In the genomic region with DNA sequence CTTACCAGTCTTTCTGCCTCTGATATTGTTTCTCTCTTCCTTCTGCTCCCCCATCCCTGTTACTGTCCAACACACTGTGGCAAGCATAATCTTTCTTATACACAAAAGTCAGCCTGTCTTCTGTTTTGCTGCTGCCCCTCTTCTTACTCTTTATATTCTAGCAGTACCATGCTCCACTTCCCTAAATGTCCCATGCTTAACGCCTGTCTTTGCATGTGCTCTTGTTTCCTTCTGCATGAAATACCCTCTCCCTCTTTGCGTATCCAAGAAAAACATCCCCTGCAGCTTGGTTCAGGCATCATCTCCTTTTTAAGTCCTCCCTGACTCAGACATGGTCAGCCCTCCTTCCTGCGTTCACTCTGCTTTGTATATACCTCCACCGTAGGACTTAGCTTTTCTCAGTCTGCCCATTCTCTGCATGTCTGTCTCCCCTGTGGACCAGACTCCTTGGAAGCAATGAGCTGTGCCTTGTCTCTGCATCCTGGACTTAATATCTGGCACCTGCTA, we compare ENCODE assay signal across 2 cellular contexts.
TF ChIP-seq lines count a peak whose summit lies in the region.

No MANE protein-coding gene starts in this region.

TF ChIP-seq in GM23338, 12 proteins besides CTCF, POLR2A, EP300 and RAD21 (continues in another document):
- TF ChIP-seq, protein P1, sequence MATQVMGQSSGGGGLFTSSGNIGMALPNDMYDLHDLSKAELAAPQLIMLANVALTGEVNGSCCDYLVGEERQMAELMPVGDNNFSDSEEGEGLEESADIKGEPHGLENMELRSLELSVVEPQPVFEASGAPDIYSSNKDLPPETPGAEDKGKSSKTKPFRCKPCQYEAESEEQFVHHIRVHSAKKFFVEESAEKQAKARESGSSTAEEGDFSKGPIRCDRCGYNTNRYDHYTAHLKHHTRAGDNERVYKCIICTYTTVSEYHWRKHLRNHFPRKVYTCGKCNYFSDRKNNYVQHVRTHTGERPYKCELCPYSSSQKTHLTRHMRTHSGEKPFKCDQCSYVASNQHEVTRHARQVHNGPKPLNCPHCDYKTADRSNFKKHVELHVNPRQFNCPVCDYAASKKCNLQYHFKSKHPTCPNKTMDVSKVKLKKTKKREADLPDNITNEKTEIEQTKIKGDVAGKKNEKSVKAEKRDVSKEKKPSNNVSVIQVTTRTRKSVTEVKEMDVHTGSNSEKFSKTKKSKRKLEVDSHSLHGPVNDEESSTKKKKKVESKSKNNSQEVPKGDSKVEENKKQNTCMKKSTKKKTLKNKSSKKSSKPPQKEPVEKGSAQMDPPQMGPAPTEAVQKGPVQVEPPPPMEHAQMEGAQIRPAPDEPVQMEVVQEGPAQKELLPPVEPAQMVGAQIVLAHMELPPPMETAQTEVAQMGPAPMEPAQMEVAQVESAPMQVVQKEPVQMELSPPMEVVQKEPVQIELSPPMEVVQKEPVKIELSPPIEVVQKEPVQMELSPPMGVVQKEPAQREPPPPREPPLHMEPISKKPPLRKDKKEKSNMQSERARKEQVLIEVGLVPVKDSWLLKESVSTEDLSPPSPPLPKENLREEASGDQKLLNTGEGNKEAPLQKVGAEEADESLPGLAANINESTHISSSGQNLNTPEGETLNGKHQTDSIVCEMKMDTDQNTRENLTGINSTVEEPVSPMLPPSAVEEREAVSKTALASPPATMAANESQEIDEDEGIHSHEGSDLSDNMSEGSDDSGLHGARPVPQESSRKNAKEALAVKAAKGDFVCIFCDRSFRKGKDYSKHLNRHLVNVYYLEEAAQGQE (IDR thresholded peaks at IDR 0.05; ENCODE audit: unreplicated experiment), result no peak
- TF ChIP-seq, protein P2, sequence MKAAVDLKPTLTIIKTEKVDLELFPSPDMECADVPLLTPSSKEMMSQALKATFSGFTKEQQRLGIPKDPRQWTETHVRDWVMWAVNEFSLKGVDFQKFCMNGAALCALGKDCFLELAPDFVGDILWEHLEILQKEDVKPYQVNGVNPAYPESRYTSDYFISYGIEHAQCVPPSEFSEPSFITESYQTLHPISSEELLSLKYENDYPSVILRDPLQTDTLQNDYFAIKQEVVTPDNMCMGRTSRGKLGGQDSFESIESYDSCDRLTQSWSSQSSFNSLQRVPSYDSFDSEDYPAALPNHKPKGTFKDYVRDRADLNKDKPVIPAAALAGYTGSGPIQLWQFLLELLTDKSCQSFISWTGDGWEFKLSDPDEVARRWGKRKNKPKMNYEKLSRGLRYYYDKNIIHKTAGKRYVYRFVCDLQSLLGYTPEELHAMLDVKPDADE (IDR thresholded peaks at IDR 0.05), result no peak
- TF ChIP-seq NANOG (IDR thresholded peaks at IDR 0.05; ENCODE audit: borderline replicate concordance) (no peak), CREB1 (CRISPR knock-in tag; IDR thresholded peaks at IDR 0.05; ENCODE audit: low read depth) (no peak), POLR2AphosphoS5 (IDR thresholded peaks at IDR 0.05; ENCODE audit: low read depth) (no peak), ZNF331 (CRISPR knock-in tag; IDR thresholded peaks at IDR 0.05; ENCODE audit: low read depth) (no peak), EZH2phosphoT487 (IDR thresholded peaks at IDR 0.05; ENCODE audit: unreplicated experiment) (no peak), JUNB (IDR thresholded peaks at IDR 0.05; ENCODE audit: unreplicated experiment) (no peak), STAT1 (IDR thresholded peaks at IDR 0.05; ENCODE audit: unreplicated experiment) (no peak), ZNF114 (CRISPR knock-in tag; IDR thresholded peaks at IDR 0.05) (no peak), EZH2 (IDR thresholded peaks at IDR 0.05; ENCODE audit: low read depth, unreplicated experiment) (no peak)

TF ChIP-seq in WTC11, 78 proteins besides CTCF, POLR2A, EP300 and RAD21 (continued from another document):
- TF ChIP-seq, protein P3, sequence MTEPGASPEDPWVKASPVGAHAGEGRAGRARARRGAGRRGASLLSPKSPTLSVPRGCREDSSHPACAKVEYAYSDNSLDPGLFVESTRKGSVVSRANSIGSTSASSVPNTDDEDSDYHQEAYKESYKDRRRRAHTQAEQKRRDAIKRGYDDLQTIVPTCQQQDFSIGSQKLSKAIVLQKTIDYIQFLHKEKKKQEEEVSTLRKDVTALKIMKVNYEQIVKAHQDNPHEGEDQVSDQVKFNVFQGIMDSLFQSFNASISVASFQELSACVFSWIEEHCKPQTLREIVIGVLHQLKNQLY (CRISPR knock-in tag; IDR thresholded peaks at IDR 0.05), result no peak
- TF ChIP-seq RORB (CRISPR knock-in tag; IDR thresholded peaks at IDR 0.05), result no peak
- TF ChIP-seq TEAD1 (CRISPR knock-in tag; IDR thresholded peaks at IDR 0.05), result no peak
- TF ChIP-seq JUN (CRISPR knock-in tag; IDR thresholded peaks at IDR 0.05), result no peak
- TF ChIP-seq ZNF138 (CRISPR knock-in tag; conservative IDR thresholded peaks at IDR 0.05), result no peak
- no peak for TF ChIP-seq NFYB (CRISPR knock-in tag; conservative IDR thresholded peaks at IDR 0.05; ENCODE audit: low read depth)
- no peak for TF ChIP-seq ZBTB21 (CRISPR knock-in tag; IDR thresholded peaks at IDR 0.05; ENCODE audit: borderline replicate concordance)
- TF ChIP-seq, protein P4, sequence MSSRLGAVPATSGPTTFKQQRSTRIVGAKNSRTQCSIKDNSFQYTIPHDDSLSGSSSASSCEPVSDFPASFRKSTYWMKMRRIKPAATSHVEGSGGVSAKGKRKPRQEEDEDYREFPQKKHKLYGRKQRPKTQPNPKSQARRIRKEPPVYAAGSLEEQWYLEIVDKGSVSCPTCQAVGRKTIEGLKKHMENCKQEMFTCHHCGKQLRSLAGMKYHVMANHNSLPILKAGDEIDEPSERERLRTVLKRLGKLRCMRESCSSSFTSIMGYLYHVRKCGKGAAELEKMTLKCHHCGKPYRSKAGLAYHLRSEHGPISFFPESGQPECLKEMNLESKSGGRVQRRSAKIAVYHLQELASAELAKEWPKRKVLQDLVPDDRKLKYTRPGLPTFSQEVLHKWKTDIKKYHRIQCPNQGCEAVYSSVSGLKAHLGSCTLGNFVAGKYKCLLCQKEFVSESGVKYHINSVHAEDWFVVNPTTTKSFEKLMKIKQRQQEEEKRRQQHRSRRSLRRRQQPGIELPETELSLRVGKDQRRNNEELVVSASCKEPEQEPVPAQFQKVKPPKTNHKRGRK (CRISPR knock-in tag; IDR thresholded peaks at IDR 0.05; ENCODE audit: borderline replicate concordance), result no peak
- TF ChIP-seq, protein P5, sequence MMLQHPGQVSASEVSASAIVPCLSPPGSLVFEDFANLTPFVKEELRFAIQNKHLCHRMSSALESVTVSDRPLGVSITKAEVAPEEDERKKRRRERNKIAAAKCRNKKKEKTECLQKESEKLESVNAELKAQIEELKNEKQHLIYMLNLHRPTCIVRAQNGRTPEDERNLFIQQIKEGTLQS (CRISPR knock-in tag; conservative IDR thresholded peaks at IDR 0.05), result no peak
- TF ChIP-seq, protein P6, sequence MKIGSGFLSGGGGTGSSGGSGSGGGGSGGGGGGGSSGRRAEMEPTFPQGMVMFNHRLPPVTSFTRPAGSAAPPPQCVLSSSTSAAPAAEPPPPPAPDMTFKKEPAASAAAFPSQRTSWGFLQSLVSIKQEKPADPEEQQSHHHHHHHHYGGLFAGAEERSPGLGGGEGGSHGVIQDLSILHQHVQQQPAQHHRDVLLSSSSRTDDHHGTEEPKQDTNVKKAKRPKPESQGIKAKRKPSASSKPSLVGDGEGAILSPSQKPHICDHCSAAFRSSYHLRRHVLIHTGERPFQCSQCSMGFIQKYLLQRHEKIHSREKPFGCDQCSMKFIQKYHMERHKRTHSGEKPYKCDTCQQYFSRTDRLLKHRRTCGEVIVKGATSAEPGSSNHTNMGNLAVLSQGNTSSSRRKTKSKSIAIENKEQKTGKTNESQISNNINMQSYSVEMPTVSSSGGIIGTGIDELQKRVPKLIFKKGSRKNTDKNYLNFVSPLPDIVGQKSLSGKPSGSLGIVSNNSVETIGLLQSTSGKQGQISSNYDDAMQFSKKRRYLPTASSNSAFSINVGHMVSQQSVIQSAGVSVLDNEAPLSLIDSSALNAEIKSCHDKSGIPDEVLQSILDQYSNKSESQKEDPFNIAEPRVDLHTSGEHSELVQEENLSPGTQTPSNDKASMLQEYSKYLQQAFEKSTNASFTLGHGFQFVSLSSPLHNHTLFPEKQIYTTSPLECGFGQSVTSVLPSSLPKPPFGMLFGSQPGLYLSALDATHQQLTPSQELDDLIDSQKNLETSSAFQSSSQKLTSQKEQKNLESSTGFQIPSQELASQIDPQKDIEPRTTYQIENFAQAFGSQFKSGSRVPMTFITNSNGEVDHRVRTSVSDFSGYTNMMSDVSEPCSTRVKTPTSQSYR (CRISPR knock-in tag; IDR thresholded peaks at IDR 0.05), result no peak
- TF ChIP-seq, protein P7, sequence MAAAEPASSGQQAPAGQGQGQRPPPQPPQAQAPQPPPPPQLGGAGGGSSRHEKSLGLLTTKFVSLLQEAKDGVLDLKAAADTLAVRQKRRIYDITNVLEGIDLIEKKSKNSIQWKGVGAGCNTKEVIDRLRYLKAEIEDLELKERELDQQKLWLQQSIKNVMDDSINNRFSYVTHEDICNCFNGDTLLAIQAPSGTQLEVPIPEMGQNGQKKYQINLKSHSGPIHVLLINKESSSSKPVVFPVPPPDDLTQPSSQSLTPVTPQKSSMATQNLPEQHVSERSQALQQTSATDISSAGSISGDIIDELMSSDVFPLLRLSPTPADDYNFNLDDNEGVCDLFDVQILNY (CRISPR knock-in tag; IDR thresholded peaks at IDR 0.05), result no peak
TF ChIP-seq in WTC11: peak in this region for 0.
